Comparison of ENCODE assay signal across 1 cellular context in genomic region chr12:103965590-103966407, GRCh38.
A peak's percentile ranks its signal among the peaks of the same experiment; 100 is the strongest.
TF ChIP-seq lines count a peak whose summit lies in the region.

TDG (plus strand) TSS chr12:103965872; CDS start chr12:103966038, 166 bp downstream.

TF ChIP-seq in HepG2, 621 proteins besides CTCF, POLR2A, EP300 and RAD21 (continued from another document and continues in another):
- TF ChIP-seq TIGD3 (CRISPR knock-in tag; IDR thresholded peaks at IDR 0.05; ENCODE audit: borderline replicate concordance), result no peak
- peak; percentile 97 for TF ChIP-seq ELF1 (CRISPR knock-in tag; IDR thresholded peaks at IDR 0.05)
- TF ChIP-seq HCFC1 (IDR thresholded peaks at IDR 0.05; ENCODE audit: low read depth, low read length), result peak; percentile 67
- TF ChIP-seq TBX3 (IDR thresholded peaks at IDR 0.05; ENCODE audit: borderline replicate concordance), result no peak; the same call in 1 of the 2 replicates
- peak; percentile 76; the same call in 1 of the 2 replicates for TF ChIP-seq ZSCAN21 (CRISPR knock-in tag; IDR thresholded peaks at IDR 0.05; ENCODE audit: borderline replicate concordance)
- TF ChIP-seq EZH2 (conservative IDR thresholded peaks at IDR 0.05; ENCODE audit: low read depth, low read length), result no peak
- TF ChIP-seq, protein P1, sequence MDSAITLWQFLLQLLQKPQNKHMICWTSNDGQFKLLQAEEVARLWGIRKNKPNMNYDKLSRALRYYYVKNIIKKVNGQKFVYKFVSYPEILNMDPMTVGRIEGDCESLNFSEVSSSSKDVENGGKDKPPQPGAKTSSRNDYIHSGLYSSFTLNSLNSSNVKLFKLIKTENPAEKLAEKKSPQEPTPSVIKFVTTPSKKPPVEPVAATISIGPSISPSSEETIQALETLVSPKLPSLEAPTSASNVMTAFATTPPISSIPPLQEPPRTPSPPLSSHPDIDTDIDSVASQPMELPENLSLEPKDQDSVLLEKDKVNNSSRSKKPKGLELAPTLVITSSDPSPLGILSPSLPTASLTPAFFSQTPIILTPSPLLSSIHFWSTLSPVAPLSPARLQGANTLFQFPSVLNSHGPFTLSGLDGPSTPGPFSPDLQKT (CRISPR knock-in tag; IDR thresholded peaks at IDR 0.05; ENCODE audit: borderline replicate concordance), result no peak
- TF ChIP-seq, protein P2, sequence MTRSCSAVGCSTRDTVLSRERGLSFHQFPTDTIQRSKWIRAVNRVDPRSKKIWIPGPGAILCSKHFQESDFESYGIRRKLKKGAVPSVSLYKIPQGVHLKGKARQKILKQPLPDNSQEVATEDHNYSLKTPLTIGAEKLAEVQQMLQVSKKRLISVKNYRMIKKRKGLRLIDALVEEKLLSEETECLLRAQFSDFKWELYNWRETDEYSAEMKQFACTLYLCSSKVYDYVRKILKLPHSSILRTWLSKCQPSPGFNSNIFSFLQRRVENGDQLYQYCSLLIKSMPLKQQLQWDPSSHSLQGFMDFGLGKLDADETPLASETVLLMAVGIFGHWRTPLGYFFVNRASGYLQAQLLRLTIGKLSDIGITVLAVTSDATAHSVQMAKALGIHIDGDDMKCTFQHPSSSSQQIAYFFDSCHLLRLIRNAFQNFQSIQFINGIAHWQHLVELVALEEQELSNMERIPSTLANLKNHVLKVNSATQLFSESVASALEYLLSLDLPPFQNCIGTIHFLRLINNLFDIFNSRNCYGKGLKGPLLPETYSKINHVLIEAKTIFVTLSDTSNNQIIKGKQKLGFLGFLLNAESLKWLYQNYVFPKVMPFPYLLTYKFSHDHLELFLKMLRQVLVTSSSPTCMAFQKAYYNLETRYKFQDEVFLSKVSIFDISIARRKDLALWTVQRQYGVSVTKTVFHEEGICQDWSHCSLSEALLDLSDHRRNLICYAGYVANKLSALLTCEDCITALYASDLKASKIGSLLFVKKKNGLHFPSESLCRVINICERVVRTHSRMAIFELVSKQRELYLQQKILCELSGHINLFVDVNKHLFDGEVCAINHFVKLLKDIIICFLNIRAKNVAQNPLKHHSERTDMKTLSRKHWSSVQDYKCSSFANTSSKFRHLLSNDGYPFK (CRISPR knock-in tag; IDR thresholded peaks at IDR 0.05; ENCODE audit: borderline replicate concordance), result peak; percentile 98
- TF ChIP-seq ZNF503 (CRISPR knock-in tag; IDR thresholded peaks at IDR 0.05), result peak; percentile 75
- no peak; the same call in 1 of the 2 replicates for TF ChIP-seq ZNF296 (CRISPR knock-in tag; conservative IDR thresholded peaks at IDR 0.05)
- peak; percentile 46 for TF ChIP-seq GFI1 (CRISPR knock-in tag; IDR thresholded peaks at IDR 0.05; ENCODE audit: borderline replicate concordance)
- no peak for TF ChIP-seq NR3C1 (CRISPR knock-in tag; IDR thresholded peaks at IDR 0.05)
- TF ChIP-seq, protein P3, sequence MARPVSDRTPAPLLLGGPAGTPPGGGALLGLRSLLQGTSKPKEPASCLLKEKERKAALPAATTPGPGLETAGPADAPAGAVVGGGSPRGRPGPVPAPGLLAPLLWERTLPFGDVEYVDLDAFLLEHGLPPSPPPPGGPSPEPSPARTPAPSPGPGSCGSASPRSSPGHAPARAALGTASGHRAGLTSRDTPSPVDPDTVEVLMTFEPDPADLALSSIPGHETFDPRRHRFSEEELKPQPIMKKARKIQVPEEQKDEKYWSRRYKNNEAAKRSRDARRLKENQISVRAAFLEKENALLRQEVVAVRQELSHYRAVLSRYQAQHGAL (CRISPR knock-in tag; IDR thresholded peaks at IDR 0.05; ENCODE audit: not compliant biosample characterization), result no peak
- TF ChIP-seq, protein P4, sequence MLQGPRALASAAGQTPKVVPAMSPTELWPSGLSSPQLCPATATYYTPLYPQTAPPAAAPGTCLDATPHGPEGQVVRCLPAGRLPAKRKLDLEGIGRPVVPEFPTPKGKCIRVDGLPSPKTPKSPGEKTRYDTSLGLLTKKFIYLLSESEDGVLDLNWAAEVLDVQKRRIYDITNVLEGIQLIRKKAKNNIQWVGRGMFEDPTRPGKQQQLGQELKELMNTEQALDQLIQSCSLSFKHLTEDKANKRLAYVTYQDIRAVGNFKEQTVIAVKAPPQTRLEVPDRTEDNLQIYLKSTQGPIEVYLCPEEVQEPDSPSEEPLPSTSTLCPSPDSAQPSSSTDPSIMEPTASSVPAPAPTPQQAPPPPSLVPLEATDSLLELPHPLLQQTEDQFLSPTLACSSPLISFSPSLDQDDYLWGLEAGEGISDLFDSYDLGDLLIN (CRISPR knock-in tag; IDR thresholded peaks at IDR 0.05; ENCODE audit: borderline replicate concordance), result no peak
- peak; percentile 82 for TF ChIP-seq ZNF225 (CRISPR knock-in tag; IDR thresholded peaks at IDR 0.05)
- TF ChIP-seq RARA (CRISPR knock-in tag; IDR thresholded peaks at IDR 0.05), result peak; percentile 26; the same call in 1 of the 2 replicates
- TF ChIP-seq, protein P5, sequence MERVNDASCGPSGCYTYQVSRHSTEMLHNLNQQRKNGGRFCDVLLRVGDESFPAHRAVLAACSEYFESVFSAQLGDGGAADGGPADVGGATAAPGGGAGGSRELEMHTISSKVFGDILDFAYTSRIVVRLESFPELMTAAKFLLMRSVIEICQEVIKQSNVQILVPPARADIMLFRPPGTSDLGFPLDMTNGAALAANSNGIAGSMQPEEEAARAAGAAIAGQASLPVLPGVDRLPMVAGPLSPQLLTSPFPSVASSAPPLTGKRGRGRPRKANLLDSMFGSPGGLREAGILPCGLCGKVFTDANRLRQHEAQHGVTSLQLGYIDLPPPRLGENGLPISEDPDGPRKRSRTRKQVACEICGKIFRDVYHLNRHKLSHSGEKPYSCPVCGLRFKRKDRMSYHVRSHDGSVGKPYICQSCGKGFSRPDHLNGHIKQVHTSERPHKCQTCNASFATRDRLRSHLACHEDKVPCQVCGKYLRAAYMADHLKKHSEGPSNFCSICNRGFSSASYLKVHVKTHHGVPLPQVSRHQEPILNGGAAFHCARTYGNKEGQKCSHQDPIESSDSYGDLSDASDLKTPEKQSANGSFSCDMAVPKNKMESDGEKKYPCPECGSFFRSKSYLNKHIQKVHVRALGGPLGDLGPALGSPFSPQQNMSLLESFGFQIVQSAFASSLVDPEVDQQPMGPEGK (CRISPR knock-in tag; IDR thresholded peaks at IDR 0.05), result peak; percentile 79
- TF ChIP-seq FOXC1 (CRISPR knock-in tag; IDR thresholded peaks at IDR 0.05; ENCODE audit: borderline replicate concordance), result peak; percentile 96
- no peak for TF ChIP-seq ZNF7 (CRISPR knock-in tag; IDR thresholded peaks at IDR 0.05)
- TF ChIP-seq KLF12 (CRISPR knock-in tag; IDR thresholded peaks at IDR 0.05; ENCODE audit: borderline replicate concordance), result peak; percentile 71; the same call in 1 of the 2 replicates
- TF ChIP-seq FIP1L1 (IDR thresholded peaks at IDR 0.05; ENCODE audit: borderline replicate concordance, insufficient read depth, low read depth, low read length), result no peak
- 0 out of 2 replicates have a peak, but pooled peaks have one; percentile 52 for TF ChIP-seq HMG20B (CRISPR knock-in tag; conservative IDR thresholded peaks at IDR 0.05)
- TF ChIP-seq ZNF12 (CRISPR knock-in tag; IDR thresholded peaks at IDR 0.05), result no peak
- TF ChIP-seq ZNF883 (CRISPR knock-in tag; IDR thresholded peaks at IDR 0.05; ENCODE audit: not compliant biosample characterization), result peak; percentile 94
- peak; percentile 83 for TF ChIP-seq ZBTB38 (CRISPR knock-in tag; IDR thresholded peaks at IDR 0.05)
- no peak for TF ChIP-seq GZF1 (CRISPR knock-in tag; IDR thresholded peaks at IDR 0.05)
- peak; percentile 66 for TF ChIP-seq TARDBP (CRISPR knock-in tag; IDR thresholded peaks at IDR 0.05)
- TF ChIP-seq ZNF788 (CRISPR knock-in tag; IDR thresholded peaks at IDR 0.05; ENCODE audit: borderline replicate concordance), result peak; percentile 83; the same call in 1 of the 2 replicates
- peak; percentile 87 for TF ChIP-seq MXD4 (CRISPR knock-in tag; IDR thresholded peaks at IDR 0.05)
- TF ChIP-seq TRIM24 (CRISPR knock-in tag; IDR thresholded peaks at IDR 0.05), result no peak
- TF ChIP-seq ZNF414 (CRISPR knock-in tag; IDR thresholded peaks at IDR 0.05), result no peak
- no peak for TF ChIP-seq GMEB2 (CRISPR knock-in tag; IDR thresholded peaks at IDR 0.05; ENCODE audit: low read depth)
- TF ChIP-seq ARNT2 (CRISPR knock-in tag; IDR thresholded peaks at IDR 0.05; ENCODE audit: low read depth), result peak; percentile 78; the same call in 1 of the 2 replicates
- TF ChIP-seq, protein P6, sequence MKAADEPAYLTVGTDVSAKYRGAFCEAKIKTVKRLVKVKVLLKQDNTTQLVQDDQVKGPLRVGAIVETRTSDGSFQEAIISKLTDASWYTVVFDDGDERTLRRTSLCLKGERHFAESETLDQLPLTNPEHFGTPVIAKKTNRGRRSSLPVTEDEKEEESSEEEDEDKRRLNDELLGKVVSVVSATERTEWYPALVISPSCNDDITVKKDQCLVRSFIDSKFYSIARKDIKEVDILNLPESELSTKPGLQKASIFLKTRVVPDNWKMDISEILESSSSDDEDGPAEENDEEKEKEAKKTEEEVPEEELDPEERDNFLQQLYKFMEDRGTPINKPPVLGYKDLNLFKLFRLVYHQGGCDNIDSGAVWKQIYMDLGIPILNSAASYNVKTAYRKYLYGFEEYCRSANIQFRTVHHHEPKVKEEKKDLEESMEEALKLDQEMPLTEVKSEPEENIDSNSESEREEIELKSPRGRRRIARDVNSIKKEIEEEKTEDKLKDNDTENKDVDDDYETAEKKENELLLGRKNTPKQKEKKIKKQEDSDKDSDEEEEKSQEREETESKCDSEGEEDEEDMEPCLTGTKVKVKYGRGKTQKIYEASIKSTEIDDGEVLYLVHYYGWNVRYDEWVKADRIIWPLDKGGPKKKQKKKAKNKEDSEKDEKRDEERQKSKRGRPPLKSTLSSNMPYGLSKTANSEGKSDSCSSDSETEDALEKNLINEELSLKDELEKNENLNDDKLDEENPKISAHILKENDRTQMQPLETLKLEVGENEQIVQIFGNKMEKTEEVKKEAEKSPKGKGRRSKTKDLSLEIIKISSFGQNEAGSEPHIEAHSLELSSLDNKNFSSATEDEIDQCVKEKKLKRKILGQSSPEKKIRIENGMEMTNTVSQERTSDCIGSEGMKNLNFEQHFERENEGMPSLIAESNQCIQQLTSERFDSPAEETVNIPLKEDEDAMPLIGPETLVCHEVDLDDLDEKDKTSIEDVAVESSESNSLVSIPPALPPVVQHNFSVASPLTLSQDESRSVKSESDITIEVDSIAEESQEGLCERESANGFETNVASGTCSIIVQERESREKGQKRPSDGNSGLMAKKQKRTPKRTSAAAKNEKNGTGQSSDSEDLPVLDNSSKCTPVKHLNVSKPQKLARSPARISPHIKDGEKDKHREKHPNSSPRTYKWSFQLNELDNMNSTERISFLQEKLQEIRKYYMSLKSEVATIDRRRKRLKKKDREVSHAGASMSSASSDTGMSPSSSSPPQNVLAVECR (CRISPR knock-in tag; IDR thresholded peaks at IDR 0.05; ENCODE audit: borderline replicate concordance), result peak; percentile 98
- no peak for TF ChIP-seq PHB2 (IDR thresholded peaks at IDR 0.05; ENCODE audit: partially characterized antibody)
- no peak for TF ChIP-seq ZNF383 (CRISPR knock-in tag; IDR thresholded peaks at IDR 0.05; ENCODE audit: borderline replicate concordance)
- TF ChIP-seq, protein P7, sequence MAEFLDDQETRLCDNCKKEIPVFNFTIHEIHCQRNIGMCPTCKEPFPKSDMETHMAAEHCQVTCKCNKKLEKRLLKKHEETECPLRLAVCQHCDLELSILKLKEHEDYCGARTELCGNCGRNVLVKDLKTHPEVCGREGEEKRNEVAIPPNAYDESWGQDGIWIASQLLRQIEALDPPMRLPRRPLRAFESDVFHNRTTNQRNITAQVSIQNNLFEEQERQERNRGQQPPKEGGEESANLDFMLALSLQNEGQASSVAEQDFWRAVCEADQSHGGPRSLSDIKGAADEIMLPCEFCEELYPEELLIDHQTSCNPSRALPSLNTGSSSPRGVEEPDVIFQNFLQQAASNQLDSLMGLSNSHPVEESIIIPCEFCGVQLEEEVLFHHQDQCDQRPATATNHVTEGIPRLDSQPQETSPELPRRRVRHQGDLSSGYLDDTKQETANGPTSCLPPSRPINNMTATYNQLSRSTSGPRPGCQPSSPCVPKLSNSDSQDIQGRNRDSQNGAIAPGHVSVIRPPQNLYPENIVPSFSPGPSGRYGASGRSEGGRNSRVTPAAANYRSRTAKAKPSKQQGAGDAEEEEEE (CRISPR knock-in tag; IDR thresholded peaks at IDR 0.05; ENCODE audit: borderline replicate concordance), result no peak
- no peak for TF ChIP-seq ZNF570 (CRISPR knock-in tag; IDR thresholded peaks at IDR 0.05; ENCODE audit: borderline replicate concordance)
- no peak for TF ChIP-seq ZFP37 (CRISPR knock-in tag; IDR thresholded peaks at IDR 0.05; ENCODE audit: borderline replicate concordance)
- no peak for TF ChIP-seq TOE1 (CRISPR knock-in tag; IDR thresholded peaks at IDR 0.05)
- TF ChIP-seq ZNF180 (CRISPR knock-in tag; IDR thresholded peaks at IDR 0.05; ENCODE audit: borderline replicate concordance, low read depth), result no peak
